Comparison of ENCODE assay signal across 1 cellular context in genomic region chr6:16263464-16263863, GRCh38. TPM values are rescaled to one million over a fixed set of nuclear protein-coding genes. Genes with fewer than 3 reads are reported as not detected.
"Had no signal": no experiment of that assay in that cellular context is flagged by ENCODE, and none has a peak within 500 bp of the region (broad histone marks: within the 10 kb centered on the region; RNA-seq: fewer than 3 reads in every experiment).

No MANE protein-coding gene starts in this region.

RNA-seq across cellular contexts. Expression of gene GMPR, which starts 25.1 kb away (rescaled TPM):
- total RNA-seq: G401 had no signal
